ENCODE assay signal across 20 cellular contexts in the genomic region with DNA sequence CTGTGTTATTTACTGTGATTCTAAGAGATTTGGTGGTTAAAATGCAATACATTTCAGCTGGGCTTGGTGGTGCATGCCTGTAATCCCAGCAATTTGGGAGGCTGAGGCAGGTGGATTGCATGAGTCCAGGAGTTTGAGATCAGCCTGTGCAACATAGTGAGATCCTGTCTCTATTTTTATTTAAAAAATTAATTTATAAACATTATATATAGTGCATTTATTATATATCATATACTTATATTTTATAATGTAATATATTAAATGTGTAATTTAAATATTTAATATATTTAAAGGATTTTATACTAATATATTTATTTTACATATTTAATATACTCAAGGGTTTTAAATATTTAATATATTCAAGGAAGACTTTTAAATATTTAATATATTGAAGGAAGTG.
DNase-seq lines count a peak whose midpoint lies in the region; ATAC-seq, FAIRE-seq and TF ChIP-seq lines count a peak whose summit lies in the region.
"Had no signal": no experiment of that assay in that cellular context is flagged by ENCODE, and none has a peak within 500 bp of the region (broad histone marks: within the 10 kb centered on the region; RNA-seq: fewer than 3 reads in every experiment).

No MANE protein-coding gene starts in this region.

- no peak overlapping the region for H3K4me3 ChIP-seq in MM.1S (ENCODE audit: low read length)
- H3K4me3 ChIP-seq: GM23338 had no signal

- H3K27me3 Mint-ChIP-seq in osteocyte (ENCODE audit: unreplicated experiment) = no peaks in the 10 kb centered on the region

- H3F3A ChIP-seq in MM.1S (ENCODE audit: insufficient read depth, low read length) = no peaks in the 10 kb centered on the region

- TF ChIP-seq CTCF in MM.1S (IDR thresholded peaks at IDR 0.05; ENCODE audit: low read length) (no peak), osteocyte (IDR thresholded peaks at IDR 0.05) (no peak)

- H3K9me3 Mint-ChIP-seq in osteocyte (ENCODE audit: unreplicated experiment) = no peaks in the 10 kb centered on the region

- no peaks in the 10 kb centered on the region for H3K36me3 ChIP-seq in MM.1S (replicated peaks; ENCODE audit: insufficient read depth, low read length)

- DNase-seq in MM.1S = no peak
- no peak for DNase-seq in osteocyte (ENCODE audit: extremely low spot score, unreplicated experiment)
- no peak for DNase-seq in activated T-cell treated with anti-CD3 and anti-CD28 coated beads, Interleukin-2, amount 50 U/mL, for 48 hours
- DNase-seq: Calu3, DMS79 treated with DMSO at 0.1 percent for 48 hours, H9, NCI-H1092, NCI-H1417 treated with DMSO at 0.1 percent for 48 hours, NCI-H187 treated with DMSO at 0.1 percent for 48 hours, NCI-H2107, NCI-H524, NCI-H748 treated with DMSO at 0.1 percent for 48 hours, SHP77 treated with DMSO at 0.1 percent for 48 hours, T-helper 1 cell had no signal

- no peaks in the 10 kb centered on the region for H4K20me1 ChIP-seq in MM.1S (ENCODE audit: insufficient read depth, low read length)

- no peaks in the 10 kb centered on the region for H3K79me2 ChIP-seq in MM.1S (ENCODE audit: low read length)

- H3K4me1 Mint-ChIP-seq in osteocyte (ENCODE audit: unreplicated experiment) = peaks cover 8% of the 10 kb centered on the region

- H3K27me3 ChIP-seq in MM.1S (replicated peaks; ENCODE audit: insufficient read depth, low read length) = no peaks in the 10 kb centered on the region

- H3K4me3 Mint-ChIP-seq in osteocyte (ENCODE audit: unreplicated experiment) = no peak overlapping the region
- H3K4me3 Mint-ChIP-seq: GM23338, H9 had no signal

- peaks cover 8% of the 10 kb centered on the region; the same call in 1 of the 2 replicates for H3K4me1 ChIP-seq in MM.1S (ENCODE audit: low read length)

- peak; percentile 97 for FAIRE-seq in TTC549 (lab: Jason Lieb, UNC)

- no peaks in the 10 kb centered on the region for H3K36me3 Mint-ChIP-seq in osteocyte (ENCODE audit: unreplicated experiment)

- H3K27ac Mint-ChIP-seq in osteocyte (ENCODE audit: unreplicated experiment) = peak overlapping the region; percentile 62
- H3K27ac Mint-ChIP-seq: GM23338, H9 had no signal

- ATAC-seq in HG02885 (IDR thresholded peaks at IDR 0.05; ENCODE audit: poor library complexity, unreplicated experiment) = no peak
- ATAC-seq in activated CD4-positive, CD25-positive, alpha-beta regulatory T cell treated with anti-CD3 and anti-CD28 coated beads, Interleukin-2, amount 50 U/mL, for 24 hours = no peak
- no peak for ATAC-seq in GM18520 (IDR thresholded peaks at IDR 0.05; ENCODE audit: unreplicated experiment)
- ATAC-seq: GM23338, Panc1 had no signal

- no peaks in the 10 kb centered on the region for H3K9me2 ChIP-seq in MM.1S (replicated peaks; ENCODE audit: insufficient read depth, low read length)

- H3K9ac ChIP-seq in MM.1S (ENCODE audit: low read length) = no peak overlapping the region

- H3K9me3 ChIP-seq in MM.1S (replicated peaks; ENCODE audit: insufficient read depth, low read length) = no peaks in the 10 kb centered on the region

- H3K4me2 ChIP-seq in MM.1S (ENCODE audit: low read depth, low read length) = peak overlapping the region; percentile 12; the same call in 1 of the 2 replicates
- H3K4me2 ChIP-seq: GM23338 had no signal

- no peak overlapping the region for H3K27ac ChIP-seq in MM.1S (ENCODE audit: low read length)

- H2AFZ ChIP-seq in MM.1S (ENCODE audit: low read length) = 0 out of 2 replicates have a peak overlapping the region, but pooled peaks have one; percentile 7
- H2AFZ ChIP-seq: GM23338 had no signal
